9 cellular contexts compared by ENCODE assay signal in genomic region chr11:94731921-94732601, GRCh38. TPM values are rescaled to one million over a fixed set of nuclear protein-coding genes. Genes with fewer than 3 reads are reported as not detected.
DNase-seq lines count a peak whose midpoint lies in the region; ATAC-seq and TF ChIP-seq lines count a peak whose summit lies in the region.
"Had no signal": no experiment of that assay in that cellular context is flagged by ENCODE, and none has a peak within 500 bp of the region (broad histone marks: within the 10 kb centered on the region; RNA-seq: fewer than 3 reads in every experiment).

No MANE protein-coding gene starts in this region.

- H3K27me3 ChIP-seq in RWPE2 (ENCODE audit: insufficient read depth, poor library complexity, severe bottlenecking) (no peaks in the 10 kb centered on the region), fibroblast of lung (ENCODE audit: control insufficient read depth, insufficient read depth, low read length) (no peaks in the 10 kb centered on the region), rectal smooth muscle tissue (ENCODE audit: control insufficient read depth, insufficient read depth, low read length) (peaks cover 6% of the 10 kb centered on the region)

- TF ChIP-seq CTCF in RWPE2 (IDR thresholded peaks at IDR 0.05; ENCODE audit: poor library complexity, severe bottlenecking) = no peak
- TF ChIP-seq CTCF in fibroblast of lung (conservative IDR thresholded peaks at IDR 0.05 in 1 of 2, IDR thresholded peaks at IDR 0.05 in 1 of 2; ENCODE audit: low read depth in 1 of 2, low read length in 2 of 2) = no peak

- H3K27ac ChIP-seq in RWPE2 (ENCODE audit: poor library complexity, severe bottlenecking) (peak overlapping the region; percentile 95), fibroblast of lung (ENCODE audit: insufficient read depth, low read length) (peak overlapping the region; percentile 42), rectal smooth muscle tissue (ENCODE audit: low read depth, low read length) (peak overlapping the region; percentile 53)

- no peaks in the 10 kb centered on the region for H3K79me2 ChIP-seq in fibroblast of lung (ENCODE audit: control insufficient read depth, insufficient read depth, low read length)

- no peak overlapping the region for H3K4me2 ChIP-seq in fibroblast of lung (ENCODE audit: extremely low read depth, insufficient read depth, low read length)

- H3K9ac ChIP-seq in fibroblast of lung (ENCODE audit: insufficient read depth, low read length) (no peak overlapping the region), rectal smooth muscle tissue (ENCODE audit: low read length) (no peak overlapping the region)

- no peak overlapping the region for H2AFZ ChIP-seq in fibroblast of lung (ENCODE audit: low read length)

- H4K20me1 ChIP-seq in fibroblast of lung (ENCODE audit: control insufficient read depth, extremely low read depth, insufficient read depth, low read length) = no peaks in the 10 kb centered on the region

- DNase-seq in GM03348 (ENCODE audit: low spot score) (peak; percentile 85), RWPE2 (ENCODE audit: low spot score) (peak; percentile 75), fibroblast of lung (ENCODE audit: low read depth in 2 of 2) (peak; percentile 49 to 74), head of caudate nucleus (no peak), SIG-M5 treated with dmso at 0.1 percent for 504 hours (lab: John Stamatoyannopoulos, UW; ENCODE audit: unreplicated experiment) (no peak)
- DNase-seq: stimulated activated CD4-positive, alpha-beta T cell treated with anti-CD3 and anti-CD28 coated beads, Interleukin-2, amount 100 ng/mL, for 24 hours had no signal

- no peak overlapping the region for H3K4me3 ChIP-seq in RWPE2 (ENCODE audit: severe bottlenecking)
- no peak overlapping the region for H3K4me3 ChIP-seq in fibroblast of lung (replicated peaks in 1 of 4; ENCODE audit: control extremely low read depth in 1 of 4, insufficient read depth in 1 of 4, low read depth in 3 of 4, low read length in 4 of 4)
- no peak overlapping the region for H3K4me3 ChIP-seq in rectal smooth muscle tissue (ENCODE audit: low read length)

- peaks cover 64% of the 10 kb centered on the region for H3K4me1 ChIP-seq in RWPE2 (ENCODE audit: insufficient read depth, poor library complexity, severe bottlenecking)
- H3K4me1 ChIP-seq in fibroblast of lung (ENCODE audit: control insufficient read depth, extremely low read depth, insufficient read depth, low read length) = peaks cover 10% of the 10 kb centered on the region
- no peaks in the 10 kb centered on the region for H3K4me1 ChIP-seq in rectal smooth muscle tissue (ENCODE audit: control insufficient read depth, insufficient read depth, low read length)

- peak; percentile 83 for ATAC-seq in RWPE2 (ENCODE audit: low read depth)
- no peak for ATAC-seq in HG02678 (IDR thresholded peaks at IDR 0.05; ENCODE audit: unreplicated experiment)
- no peak for ATAC-seq in HG02840 (IDR thresholded peaks at IDR 0.05; ENCODE audit: low FRiP score, unreplicated experiment)

- intact Hi-C loops in head of caudate nucleus (cut with DNase I) = no loop called here

- H3K36me3 ChIP-seq in RWPE2 (ENCODE audit: low read depth) (peaks cover 26% of the 10 kb centered on the region), fibroblast of lung (ENCODE audit: control insufficient read depth, insufficient read depth, low read length) (no peaks in the 10 kb centered on the region), rectal smooth muscle tissue (ENCODE audit: control insufficient read depth, insufficient read depth, low read length) (no peaks in the 10 kb centered on the region)

- no peaks in the 10 kb centered on the region for H3K9me3 ChIP-seq in RWPE2 (ENCODE audit: severe bottlenecking)
- no peaks in the 10 kb centered on the region for H3K9me3 ChIP-seq in fibroblast of lung (ENCODE audit: control insufficient read depth, insufficient read depth, low read depth, low read length)

RNA-seq across cellular contexts. Expression of gene AMOTL1, which starts 36.1 kb away (rescaled TPM):
- 62.1 and 63.7 TPM in 2 replicates for total RNA-seq in fibroblast of lung
- 28.2 and 38.0 TPM in 2 replicates for polyA plus RNA-seq in fibroblast of lung
- polyA plus RNA-seq in fibroblast of lung (2012) = 22.5 and 37.8 TPM in 2 replicates
- polyA minus RNA-seq in fibroblast of lung (ENCODE audit: low replicate concordance) = 50.3 and 60.6 TPM in 2 replicates

Comparison
In these comparisons a context has a peak if more than half of its experiments do, and no peak if none do; other contexts are left out.
1. DNase-seq: peak in GM03348 (single experiment), RWPE2 (single experiment) and fibroblast of lung (2 of 2); none in head of caudate nucleus (0 of 42) and SIG-M5 treated with dmso at 0.1 percent for 504 hours (single experiment).
2. H3K27ac ChIP-seq: peak in every context shown above with its lines; median percentile 95 in RWPE2; 53 in rectal smooth muscle tissue; 42 in fibroblast of lung.